Comparison of ENCODE assay signal across 2 cellular contexts in genomic region chr21:17797967-17798366, GRCh38.
TF ChIP-seq lines count a peak whose summit lies in the region.

No MANE protein-coding gene starts in this region.

TF ChIP-seq in A549, 52 proteins besides CTCF, POLR2A, EP300 and RAD21:
- TF ChIP-seq NFE2L2 (conservative IDR thresholded peaks at IDR 0.05; ENCODE audit: low read length) (no peak), FOXS1 (CRISPR knock-in tag; IDR thresholded peaks at IDR 0.05) (no peak), MAFK (IDR thresholded peaks at IDR 0.05; ENCODE audit: partially characterized antibody) (peak; percentile 73), SREBF2 (IDR thresholded peaks at IDR 0.05) (no peak), BCL3 (IDR thresholded peaks at IDR 0.05) (no peak), KDM1A (IDR thresholded peaks at IDR 0.05; ENCODE audit: low read depth) (no peak)
TF ChIP-seq in A549: peak in this region for 1.

TF ChIP-seq in K562, 482 proteins besides CTCF, POLR2A, EP300 and RAD21:
- TF ChIP-seq SIN3B (IDR thresholded peaks at IDR 0.05; ENCODE audit: low read depth) (no peak), C11orf30 (IDR thresholded peaks at IDR 0.05; ENCODE audit: low read depth) (peak; percentile 82), ETS1 (conservative IDR thresholded peaks at IDR 0.05; ENCODE audit: control insufficient read depth, low read depth, low read length) (no peak), SAFB (IDR thresholded peaks at IDR 0.05; ENCODE audit: borderline replicate concordance, low read depth, low read length) (no peak), KDM5B (IDR thresholded peaks at IDR 0.05; ENCODE audit: insufficient replicate concordance, low read depth, low read length) (no peak), HBP1 (CRISPR knock-in tag; IDR thresholded peaks at IDR 0.05) (no peak), SFPQ (IDR thresholded peaks at IDR 0.05; ENCODE audit: low read depth, low read length) (no peak), MAFF (IDR thresholded peaks at IDR 0.05; ENCODE audit: low read length) (peak; percentile 81), MYNN (IDR thresholded peaks at IDR 0.05) (no peak), MYNN (CRISPR knock-in tag; IDR thresholded peaks at IDR 0.05) (no peak), MAFG (tag; conservative IDR thresholded peaks at IDR 0.05) (peak; percentile 74), MAFK (IDR thresholded peaks at IDR 0.05; ENCODE audit: low read length) (peak; percentile 71), TSC22D4 (tag; IDR thresholded peaks at IDR 0.05) (no peak), ZNF316 (IDR thresholded peaks at IDR 0.05) (peak; percentile 90)
